ENCODE assay signal across 1 cellular context in genomic region chrX:133415276-133416105, GRCh38.
A peak's percentile ranks its signal among the peaks of the same experiment; 100 is the strongest.
TF ChIP-seq lines count a peak whose summit lies in the region.

TSS of gene GPC4 (minus strand) at chrX:133415489. CDS start at chrX:133414965, 524 bp downstream.

TF ChIP-seq in HepG2, 621 proteins besides CTCF, POLR2A, EP300 and RAD21 (continued from another document):
- TF ChIP-seq PRDM15 (CRISPR knock-in tag; IDR thresholded peaks at IDR 0.05), result peak; percentile 91
TF ChIP-seq in HepG2: peak in this region for 2.
